ENCODE assay signal across 23 cellular contexts in the genomic region with DNA sequence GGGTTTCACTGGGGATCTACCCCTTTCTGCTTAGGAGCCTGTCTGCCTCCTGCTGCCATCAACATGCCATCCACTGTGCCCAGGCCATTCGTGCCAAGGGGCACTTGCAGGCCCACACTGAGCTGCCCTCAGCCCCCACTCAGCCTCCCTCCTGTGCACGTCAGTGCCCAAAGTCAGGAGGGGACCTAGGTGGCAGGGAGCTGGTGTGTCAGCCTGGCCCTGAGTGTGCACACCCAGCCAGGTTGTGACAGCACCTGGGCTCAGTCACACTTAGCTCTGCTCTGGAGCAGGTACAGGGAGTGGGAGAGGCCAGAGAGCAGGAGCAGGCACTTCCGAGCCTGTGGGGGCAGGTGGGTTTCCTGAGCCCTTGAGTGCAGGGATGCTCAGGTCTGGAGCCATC.
"Had no signal": no experiment of that assay in that cellular context is flagged by ENCODE, and none has a peak within 500 bp of the region (broad histone marks: within the 10 kb centered on the region; RNA-seq: fewer than 3 reads in every experiment).

No MANE protein-coding gene starts in this region.

- ATAC-seq: natural killer cell; sciatic nerve; stimulated activated memory B cell treated with anti-CD40 and anti-IgM and Interleukin-4, amounts not matched to agents 10 μg/mL and 1 μg/mL and 100 μg/mL, for 72 hours had no signal

- H3K79me2 ChIP-seq: hepatocyte had no signal

- H2AFZ ChIP-seq: hepatocyte, neural progenitor cell had no signal

- H3K4me3 Mint-ChIP-seq: mesothelial cell of epicardium; natural killer cell; nephron progenitor cell; neural progenitor cell; stimulated activated memory B cell treated with anti-CD40 and anti-IgM and Interleukin-4, amounts not matched to agents 10 μg/mL and 1 μg/mL and 100 μg/mL, for 72 hours had no signal

- H3K27me3 ChIP-seq: heart right ventricle, hepatocyte, neural progenitor cell, ovary, right atrium auricular region, suprapubic skin, tibial artery, vagina had no signal

- H3K4me1 ChIP-seq: heart right ventricle, left ventricle myocardium inferior, neural progenitor cell, right atrium auricular region, suprapubic skin, tibial artery, vagina had no signal

- H3K9ac ChIP-seq: neural progenitor cell had no signal

- H3K4me1 Mint-ChIP-seq: mesothelial cell of epicardium; naive B cell; natural killer cell; nephron progenitor cell; neural progenitor cell; stimulated activated memory B cell treated with anti-CD40 and anti-IgM and Interleukin-4, amounts not matched to agents 10 μg/mL and 1 μg/mL and 100 μg/mL, for 72 hours had no signal

- H3K36me3 ChIP-seq: heart right ventricle, left ventricle myocardium inferior, neural progenitor cell, ovary, right atrium auricular region, suprapubic skin, thoracic aorta, tibial artery, vagina had no signal

- DNase-seq: heart right ventricle; islet precursor cell; left ventricle myocardium inferior; mesendoderm; naive B cell; natural killer cell; nephron progenitor cell; ovary; stimulated activated CD4-positive, alpha-beta T cell treated with anti-CD3 and anti-CD28 coated beads, Interleukin-4, amount 100 ng/mL, for 24 hours; tibial artery; trophoblast cell had no signal

- H3K9me3 Mint-ChIP-seq: natural killer cell had no signal

- H3K27ac ChIP-seq: heart right ventricle, hepatocyte, left ventricle myocardium inferior, neural progenitor cell, ovary, right atrium auricular region, skin epidermis, suprapubic skin, thoracic aorta, tibial artery, vagina had no signal

- H3K4me2 ChIP-seq: hepatocyte, neural progenitor cell had no signal

- H3K36me3 Mint-ChIP-seq: mesothelial cell of epicardium; naive B cell; stimulated activated memory B cell treated with anti-CD40 and anti-IgM and Interleukin-4, amounts not matched to agents 10 μg/mL and 1 μg/mL and 100 μg/mL, for 72 hours had no signal

- H3K27ac Mint-ChIP-seq: mesothelial cell of epicardium; natural killer cell; nephron progenitor cell; neural progenitor cell; progenitor cell of endocrine pancreas; stimulated activated memory B cell treated with anti-CD40 and anti-IgM and Interleukin-4, amounts not matched to agents 10 μg/mL and 1 μg/mL and 100 μg/mL, for 72 hours had no signal

- H3K4me3 ChIP-seq: heart right ventricle, hepatocyte, left ventricle myocardium inferior, lung, neural progenitor cell, ovary, right atrium auricular region, skin epidermis, suprapubic skin, thoracic aorta, tibial artery, vagina had no signal

- H3K27me3 Mint-ChIP-seq: progenitor cell of endocrine pancreas; stimulated activated memory B cell treated with anti-CD40 and anti-IgM and Interleukin-4, amounts not matched to agents 10 μg/mL and 1 μg/mL and 100 μg/mL, for 72 hours had no signal

- H3K9me3 ChIP-seq: ovary, suprapubic skin, thoracic aorta, vagina had no signal
